10 cellular contexts compared by ENCODE assay signal in the genomic region with DNA sequence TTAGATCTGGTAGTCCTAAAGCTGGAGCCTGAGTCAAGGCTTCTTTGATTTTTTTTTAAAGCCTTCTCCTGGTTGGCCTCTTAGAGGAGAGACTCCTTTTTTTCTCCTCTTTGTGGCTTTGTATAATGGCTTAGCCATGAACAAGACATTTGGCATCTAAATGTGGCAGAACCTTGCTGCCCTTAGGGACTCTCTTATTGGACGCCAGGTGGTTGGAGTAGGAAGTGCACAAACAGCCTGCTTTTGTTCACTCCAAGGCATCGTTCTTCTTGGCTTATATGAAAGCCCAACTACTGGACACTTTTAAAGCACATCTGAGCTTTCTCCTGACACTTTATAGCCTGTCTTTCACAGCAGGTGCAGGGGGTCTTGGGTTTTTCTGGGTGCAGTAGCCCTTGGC. TPM values are rescaled to one million over a fixed set of nuclear protein-coding genes. Genes with fewer than 3 reads are reported as not detected.
A peak's percentile ranks its signal among the peaks of the same experiment; 100 is the strongest.
DNase-seq lines count a peak whose midpoint lies in the region; ATAC-seq and TF ChIP-seq lines count a peak whose summit lies in the region.
"Had no signal": no experiment of that assay in that cellular context is flagged by ENCODE, and none has a peak within 500 bp of the region (broad histone marks: within the 10 kb centered on the region; RNA-seq: fewer than 3 reads in every experiment).

No MANE protein-coding gene starts in this region.

- H3K27me3 ChIP-seq in A673 (replicated peaks; ENCODE audit: insufficient read depth, low read depth, low read length, poor library complexity) (no peaks in the 10 kb centered on the region), MG63 (no peaks in the 10 kb centered on the region), right lobe of liver (no peaks in the 10 kb centered on the region)

- H3K9me3 ChIP-seq in A673 (ENCODE audit: low read depth, low read length, poor library complexity, severe bottlenecking) (peaks cover 3% of the 10 kb centered on the region), MG63 (0 out of 2 replicates have a peak, but pooled peaks cover under 1% of the 10 kb centered on the region), right lobe of liver (no peaks in the 10 kb centered on the region)
- H3K9me3 ChIP-seq: HAP-1 had no signal

- no peak overlapping the region for H3K4me3 Mint-ChIP-seq in activated naive CD8-positive, alpha-beta T cell treated with anti-CD3 and anti-CD28 coated beads, Interleukin-2, amount 50 U/mL, for 24 hours

- H3K4me3 ChIP-seq in A673 (ENCODE audit: low read depth, low read length, poor library complexity, severe bottlenecking) (no peak overlapping the region), MG63 (no peak overlapping the region), right lobe of liver (peak overlapping the region in 2 of 3 donors; percentile 39 to 58)
- H3K4me3 ChIP-seq: HAP-1 had no signal

- H3K36me3 ChIP-seq in A673 (ENCODE audit: insufficient read depth, low read length, poor library complexity, severe bottlenecking) (no peaks in the 10 kb centered on the region), MG63 (no peaks in the 10 kb centered on the region), right lobe of liver (no peaks in the 10 kb centered on the region)
- H3K36me3 ChIP-seq: HAP-1 had no signal

- peaks cover 11% of the 10 kb centered on the region for H3K36me3 Mint-ChIP-seq in activated naive CD8-positive, alpha-beta T cell treated with anti-CD3 and anti-CD28 coated beads, Interleukin-2, amount 50 U/mL, for 24 hours (ENCODE audit: low read depth)

- H3K4me1 Mint-ChIP-seq in activated naive CD8-positive, alpha-beta T cell treated with anti-CD3 and anti-CD28 coated beads, Interleukin-2, amount 50 U/mL, for 24 hours: peaks cover 23% of the 10 kb centered on the region

- peaks cover 21% of the 10 kb centered on the region for H3K9me3 Mint-ChIP-seq in activated naive CD8-positive, alpha-beta T cell treated with anti-CD3 and anti-CD28 coated beads, Interleukin-2, amount 50 U/mL, for 24 hours

- H3K4me1 ChIP-seq in A673 (ENCODE audit: insufficient read depth, low read length, poor library complexity, severe bottlenecking) (no peaks in the 10 kb centered on the region), right lobe of liver (peaks cover 0 to 7% (median 1%) of the 10 kb centered on the region in 4 donors)
- H3K4me1 ChIP-seq: HAP-1 had no signal

- CTCF ChIA-PET in A673 (lab: Charles Lee): no interaction called here

- TF ChIP-seq CTCF in A673 (conservative IDR thresholded peaks at IDR 0.05; ENCODE audit: low read depth, low read length) (peak; percentile 23; the same call in 1 of the 2 replicates), GM12872 (IDR thresholded peaks at IDR 0.05; ENCODE audit: insufficient read depth, low read depth, low read length) (peak; percentile 40; the same call in 2 of the 3 replicates), right lobe of liver (IDR thresholded peaks at IDR 0.05) (peak; percentile 31 to 36 (median 34))

- no peak for TF ChIP-seq POLR2A in right lobe of liver (IDR thresholded peaks at IDR 0.05)

- peak; percentile 55 for ATAC-seq in activated naive CD8-positive, alpha-beta T cell treated with anti-CD3 and anti-CD28 coated beads, Interleukin-2, amount 50 U/mL, for 24 hours
- ATAC-seq in right lobe of liver: peak; percentile 60 to 68 (median 62)

- no peaks in the 10 kb centered on the region for H3K27me3 Mint-ChIP-seq in activated naive CD8-positive, alpha-beta T cell treated with anti-CD3 and anti-CD28 coated beads, Interleukin-2, amount 50 U/mL, for 24 hours
- H3K27me3 Mint-ChIP-seq: dendritic cell treated with granulocyte-macrophage colony-stimulating factor and Interleukin-4, amounts not matched to agents 40 ng/mL and 50 ng/mL, for 4 days had no signal

- DNase-seq in A673 (ENCODE audit: low spot score): peak; percentile 18
- peak; percentile 24 for DNase-seq in MG63
- no peak for DNase-seq in activated naive CD8-positive, alpha-beta T cell treated with anti-CD3 and anti-CD28 coated beads, Interleukin-2, amount 50 U/mL, for 24 hours
- no peak for DNase-seq in right lobe of liver
- DNase-seq in COR-L47 (lab: John Stamatoyannopoulos, UW): no peak
- DNase-seq in dedifferentiated amniotic fluid mesenchymal stem cell (ENCODE audit: extremely low spot score): no peak
- no peak for DNase-seq in activated CD8-positive, alpha-beta memory T cell treated with anti-CD3 and anti-CD28 coated beads, Interleukin-2, amount 50 U/mL, for 4 hours

- POLR2A ChIA-PET in A673 (lab: Charles Lee; ENCODE audit: low non-redundant PET): no interaction called here

- 10% methylated on average over 2 of the region's 2 CpGs for WGBS in right lobe of liver (ENCODE audit: insufficient coverage, low coverage, low lambda C conversion rate, missing lambda C conversion rate)

- H3K27ac ChIP-seq in A673 (ENCODE audit: low read depth, low read length, poor library complexity, severe bottlenecking): no peak overlapping the region
- H3K27ac ChIP-seq in right lobe of liver: no peak overlapping the region

- no TSS peak for BruUV-seq in A673 (replicated peaks; lab: Mats Ljungman, UMichigan)

- intact Hi-C loops in A673 (cut with micrococcal nuclease; ENCODE audit: unreplicated experiment): no loop called here
- intact Hi-C loops in right lobe of liver (cut with DNase I): no loop called here

- no peak overlapping the region for H3K27ac Mint-ChIP-seq in activated naive CD8-positive, alpha-beta T cell treated with anti-CD3 and anti-CD28 coated beads, Interleukin-2, amount 50 U/mL, for 24 hours

RNA-seq across cellular contexts. Expression of a gene that starts 25.0 kb away (rescaled TPM):
- total RNA-seq in A673 (2021) (not detected in 2 replicates), right lobe of liver (not detected)
- total RNA-seq in MG63 (2014; rRNA removed; shearing (Covaris generic); ENCODE audit: low replicate concordance): not detected in 2 replicates

Comparison
In these comparisons a context has a peak if more than half of its experiments do, and no peak if none do; other contexts are left out.
1. DNase-seq: peak in A673 (single experiment) and MG63 (single experiment); none in activated naive CD8-positive, alpha-beta T cell treated with anti-CD3 and anti-CD28 coated beads, Interleukin-2, amount 50 U/mL, for 24 hours (single experiment), right lobe of liver (0 of 3), COR-L47 (single experiment), dedifferentiated amniotic fluid mesenchymal stem cell (single experiment) and activated CD8-positive, alpha-beta memory T cell treated with anti-CD3 and anti-CD28 coated beads, Interleukin-2, amount 50 U/mL, for 4 hours (single experiment).
2. H3K4me3 ChIP-seq: peak in right lobe of liver (2 of 3); none in A673 (single experiment) and MG63 (single experiment).
3. Peak in every context shown above with its lines, with median percentiles within 50 percentile points of each other: CTCF ChIP-seq.